ENCODE assay signal across 13 cellular contexts in the genomic region with DNA sequence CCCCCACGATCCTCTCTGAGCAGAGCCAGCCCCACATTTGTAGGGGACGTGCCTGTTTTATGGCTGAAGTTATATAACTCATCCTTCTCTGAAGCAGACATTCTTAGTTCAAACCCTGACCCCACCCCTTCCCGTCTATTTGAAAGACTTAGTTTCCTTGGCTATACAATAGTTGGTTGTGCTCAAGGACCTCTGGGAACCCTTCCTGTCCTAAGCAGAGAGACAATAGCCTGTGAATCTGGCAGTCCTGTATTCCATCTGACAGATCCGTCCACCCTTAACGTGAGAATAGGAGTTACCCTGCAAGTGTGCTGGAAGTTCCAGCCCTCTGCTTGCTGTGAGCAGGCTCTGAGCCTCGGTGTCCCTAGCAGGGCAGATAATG.
DNase-seq lines count a peak whose midpoint lies in the region; ATAC-seq and TF ChIP-seq lines count a peak whose summit lies in the region.
"Had no signal": no experiment of that assay in that cellular context is flagged by ENCODE, and none has a peak within 500 bp of the region (broad histone marks: within the 10 kb centered on the region; RNA-seq: fewer than 3 reads in every experiment).

No MANE protein-coding gene starts in this region.

- H4K20me1 ChIP-seq in hepatocyte (ENCODE audit: insufficient read depth, poor library complexity, severe bottlenecking): no peaks in the 10 kb centered on the region

- no peak for TF ChIP-seq POLR2A in sigmoid colon (IDR thresholded peaks at IDR 0.05)

- H3K27ac Mint-ChIP-seq in CD14-positive monocyte: peak overlapping the region; percentile 80 to 97 (median 94)

- H3K4me1 ChIP-seq in hepatocyte (ENCODE audit: insufficient read depth) (peaks cover 11% of the 10 kb centered on the region), sigmoid colon (peaks cover 0 to 7% (median 0%) of the 10 kb centered on the region in 4 donors)
- H3K4me1 ChIP-seq: right lobe of liver had no signal

- no peaks in the 10 kb centered on the region for H3K36me3 Mint-ChIP-seq in CD14-positive monocyte

- peak overlapping the region; percentile 63 for H3K9ac ChIP-seq in SK-N-MC (ENCODE audit: insufficient read length)

- peaks cover 0 to 10% (median 3%) of the 10 kb centered on the region in 7 donors for H3K9me3 Mint-ChIP-seq in CD14-positive monocyte

- intact Hi-C loops in CD14-positive monocyte (cut with micrococcal nuclease): loop anchor here in 1 of 2 donors (5.0 kb wide), 1 partner anchor 76 kb away; the partner anchor contains the start of gene MN1
- intact Hi-C loops in sigmoid colon (cut with DNase I): no loop called here

- TF ChIP-seq CTCF in CD14-positive monocyte (IDR thresholded peaks at IDR 0.05): no peak
- TF ChIP-seq CTCF in hepatocyte (IDR thresholded peaks at IDR 0.05; ENCODE audit: poor library complexity): no peak
- no peak for TF ChIP-seq CTCF in sigmoid colon (IDR thresholded peaks at IDR 0.05)

- no peak for ATAC-seq in GM21619 (IDR thresholded peaks at IDR 0.05; ENCODE audit: unreplicated experiment)

- no peak for TF ChIP-seq EP300 in sigmoid colon (IDR thresholded peaks at IDR 0.05)

- H3K4me2 ChIP-seq in hepatocyte: no peak overlapping the region

- H3K36me3 ChIP-seq in SK-N-MC (ENCODE audit: insufficient read depth, low read length) (no peaks in the 10 kb centered on the region), hepatocyte (replicated peaks; ENCODE audit: insufficient read depth, low read depth) (no peaks in the 10 kb centered on the region), sigmoid colon (no peaks in the 10 kb centered on the region)
- H3K36me3 ChIP-seq: right lobe of liver had no signal

- H3K79me2 ChIP-seq in hepatocyte: no peaks in the 10 kb centered on the region

- H3K4me3 ChIP-seq in SK-N-MC: peak overlapping the region; percentile 66
- no peak overlapping the region for H3K4me3 ChIP-seq in hepatocyte
- no peak overlapping the region for H3K4me3 ChIP-seq in sigmoid colon
- H3K4me3 ChIP-seq: mucosa of descending colon, right lobe of liver had no signal

- H3K4me1 Mint-ChIP-seq in CD14-positive monocyte: peaks cover 38% of the 10 kb centered on the region

- H3K9me3 ChIP-seq in SK-N-MC (ENCODE audit: low read depth, low read length) (no peaks in the 10 kb centered on the region), hepatocyte (ENCODE audit: low read depth) (no peaks in the 10 kb centered on the region), sigmoid colon (no peaks in the 10 kb centered on the region)
- H3K9me3 ChIP-seq: mucosa of descending colon, right lobe of liver had no signal

- H3K27me3 ChIP-seq in hepatocyte (no peaks in the 10 kb centered on the region), sigmoid colon (no peaks in the 10 kb centered on the region)
- H3K27me3 ChIP-seq: right lobe of liver had no signal

- H3K9me2 ChIP-seq in hepatocyte (replicated peaks; ENCODE audit: insufficient read depth): no peaks in the 10 kb centered on the region

- H3K27me3 Mint-ChIP-seq in CD14-positive monocyte (ENCODE audit: low read depth in 3 of 3): peaks cover 0 to 10% (median 0%) of the 10 kb centered on the region in 3 donors

- H2AFZ ChIP-seq in hepatocyte: peak overlapping the region; percentile 13

- WGBS in hepatocyte (ENCODE audit: low lambda C conversion rate, missing lambda C conversion rate): 74% methylated on average over 6 of the region's 6 CpGs
- WGBS in sigmoid colon, 2 donors: 27 to 60% methylated on average over 6 of the region's 6 CpGs

- H3K27ac ChIP-seq in SK-N-MC: peak overlapping the region; percentile 97
- H3K27ac ChIP-seq in hepatocyte: peak overlapping the region; percentile 87
- H3K27ac ChIP-seq in sigmoid colon: peak overlapping the region in 3 of 4 donors; percentile 28 to 67 (median 47)
- H3K27ac ChIP-seq: right lobe of liver had no signal

- DNase-seq in CD14-positive monocyte (ENCODE audit: low spot score): no peak
- DNase-seq in SK-N-MC (ENCODE audit: low read depth, low spot score): no peak
- no peak for DNase-seq in hepatocyte (ENCODE audit: low spot score)
- DNase-seq in sigmoid colon: no peak
- DNase-seq in H4 (ENCODE audit: low spot score): no peak
- no peak for DNase-seq in iPS-NIHi11 (ENCODE audit: low spot score)
- no peak for DNase-seq in NCI-H146 treated with DMSO at 0.1 percent for 48 hours (lab: John Stamatoyannopoulos, UW; ENCODE audit: unreplicated experiment)
- DNase-seq: AML-193, NCI-H446, right lobe of liver, SHP77 treated with DMSO at 0.1 percent for 48 hours had no signal

- H3K4me3 Mint-ChIP-seq in CD14-positive monocyte: peak overlapping the region in 1 of 2 donors; percentile 62

Comparison
In these comparisons a context has a peak if more than half of its experiments do, and no peak if none do; other contexts are left out.
1. H3K27ac ChIP-seq: peak in every context shown above with its lines; median percentile 97 in SK-N-MC; 87 in hepatocyte; 47 in sigmoid colon.